In genomic region chr17:19787733-19788357, GRCh38 we compare ENCODE assay signal across 17 cellular contexts. TPM values are rescaled to one million over a fixed set of nuclear protein-coding genes. Genes with fewer than 3 reads are reported as not detected.
A peak's percentile ranks its signal among the peaks of the same experiment; 100 is the strongest.
DNase-seq lines count a peak whose midpoint lies in the region; ATAC-seq lines count a peak whose summit lies in the region.
"Had no signal": no experiment of that assay in that cellular context is flagged by ENCODE, and none has a peak within 500 bp of the region (broad histone marks: within the 10 kb centered on the region; RNA-seq: fewer than 3 reads in every experiment).

No MANE protein-coding gene starts in this region.

- DNase-seq in G401 (ENCODE audit: low spot score) (peak; percentile 58), NCI-H446 (lab: John Stamatoyannopoulos, UW) (peak; percentile 65 to 81), medulla oblongata (ENCODE audit: extremely low spot score) (peak; percentile 46)
- DNase-seq: activated CD4-positive, CD25-positive, alpha-beta regulatory T cell; activated naive CD8-positive, alpha-beta T cell treated with anti-CD3 and anti-CD28 coated beads, Interleukin-2, amount 10 ng/mL, durations not matched to agents 7 days and 5 days; AML-193; body of pancreas; glutamatergic neuron; Karpas-422; NCI-H1417 treated with DMSO at 0.1 percent for 48 hours; psoas muscle had no signal

- H3K4me3 ChIP-seq in esophagus (ENCODE audit: low read depth in 1 of 2, low read length in 2 of 2): no peak overlapping the region
- H3K4me3 ChIP-seq: body of pancreas, psoas muscle had no signal

- peak overlapping the region; percentile 25 to 57 for H3K27ac ChIP-seq in esophagus (ENCODE audit: low read depth in 2 of 2, low read length in 1 of 2)
- H3K27ac ChIP-seq: body of pancreas, psoas muscle had no signal

- ATAC-seq in GM18517 (IDR thresholded peaks at IDR 0.05; ENCODE audit: unreplicated experiment) (no peak), GM18502 (IDR thresholded peaks at IDR 0.05; ENCODE audit: poor library complexity, unreplicated experiment) (no peak), GM21576 (IDR thresholded peaks at IDR 0.05; ENCODE audit: unreplicated experiment) (no peak), GM21825 (IDR thresholded peaks at IDR 0.05; ENCODE audit: unreplicated experiment) (no peak)
- ATAC-seq: body of pancreas, HCT116, psoas muscle had no signal

- 66 to 77% methylated on average over 7 of the region's 7 CpGs for WGBS in esophagus, 2 donors

- H3K27me3 ChIP-seq in esophagus (ENCODE audit: control insufficient read depth in 1 of 2, insufficient read depth in 2 of 2, low read length in 2 of 2): no peaks in the 10 kb centered on the region
- H3K27me3 ChIP-seq: body of pancreas had no signal

- H3K9me3 ChIP-seq in esophagus (ENCODE audit: control insufficient read depth in 2 of 2, insufficient read depth in 1 of 2, low read depth in 1 of 2, low read length in 1 of 2): no peaks in the 10 kb centered on the region
- H3K9me3 ChIP-seq: body of pancreas, psoas muscle had no signal

- peaks cover 3% of the 10 kb centered on the region in 2 donors for H3K36me3 ChIP-seq in esophagus (ENCODE audit: control insufficient read depth in 2 of 2, insufficient read depth in 2 of 2, low read length in 1 of 2)

- in situ Hi-C loops in G401 (cut with HindIII; ENCODE audit: low sequenced_read_pairs): no loop called here

- H3K4me1 ChIP-seq in esophagus (ENCODE audit: control insufficient read depth in 2 of 2, insufficient read depth in 2 of 2, low read length in 1 of 2): peaks cover 0 to 9% of the 10 kb centered on the region in 2 donors
- H3K4me1 ChIP-seq: body of pancreas, psoas muscle had no signal

RNA-seq across cellular contexts. Expression of gene ALDH3A1, which starts 39.7 kb away (rescaled TPM):
- not detected in 2 replicates for total RNA-seq in G401 (2014; rRNA removed; shearing (Covaris generic))
- 100 to 1,000 TPM; 202 to 673 TPM for polyA plus RNA-seq in esophagus
- total RNA-seq: activated naive CD8-positive, alpha-beta T cell treated with anti-CD3 and anti-CD28 coated beads, Interleukin-2, amount 10 ng/mL, durations not matched to agents 7 days and 5 days had no signal
